26 cellular contexts compared by ENCODE assay signal in the genomic region with DNA sequence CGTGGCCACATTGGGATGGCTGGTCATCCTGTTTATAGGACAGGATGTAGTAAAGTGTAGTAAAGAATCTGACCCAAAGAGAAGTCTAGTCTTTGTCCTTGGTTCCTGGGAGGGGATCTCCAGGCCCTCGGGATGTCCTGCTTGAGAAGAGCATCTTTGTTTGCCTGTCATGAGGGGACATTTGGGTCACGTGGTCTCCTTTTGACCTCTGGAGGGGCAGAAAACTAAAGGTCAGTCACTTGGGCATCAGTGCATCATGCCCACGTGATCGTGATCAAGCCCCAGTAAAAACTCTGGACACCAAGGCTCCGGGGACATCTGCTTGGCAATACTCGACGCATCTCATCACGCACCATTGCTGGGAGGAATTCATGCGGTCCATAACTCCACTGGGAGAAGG. TPM values are rescaled to one million over a fixed set of nuclear protein-coding genes. Genes with fewer than 3 reads are reported as not detected.
"Had no signal": no experiment of that assay in that cellular context is flagged by ENCODE, and none has a peak within 500 bp of the region (broad histone marks: within the 10 kb centered on the region; RNA-seq: fewer than 3 reads in every experiment).

No MANE protein-coding gene starts in this region.

- H3K79me2 ChIP-seq: hepatocyte had no signal

- H3K27ac ChIP-seq: coronary artery, dorsolateral prefrontal cortex, esophagus muscularis mucosa, gastroesophageal sphincter, heart left ventricle, hepatocyte, lower lobe of right lung had no signal

- H2AFZ ChIP-seq: hepatocyte had no signal

- FAIRE-seq: colon, endothelial cell of umbilical vein, frontal cortex, kidney had no signal

- H3K36me3 ChIP-seq: esophagus muscularis mucosa, heart left ventricle, lower lobe of right lung had no signal

- H3K27me3 ChIP-seq: dorsolateral prefrontal cortex, esophagus muscularis mucosa, gastroesophageal sphincter, heart left ventricle, hepatocyte had no signal

- H3K4me2 ChIP-seq: hepatocyte had no signal

- H3K4me3 ChIP-seq: coronary artery, dorsolateral prefrontal cortex, esophagus muscularis mucosa, gastroesophageal sphincter, heart left ventricle, hepatocyte, lower lobe of right lung, mucosa of descending colon had no signal

- DNase-seq: dermis blood vessel endothelial cell; dorsolateral prefrontal cortex; effector CD4-positive, alpha-beta T cell; effector memory CD4-positive, alpha-beta T cell; foreskin fibroblast; heart left ventricle; hypothalamus; immature natural killer cell; islet precursor cell; kidney; kidney glomerular epithelial cell; left colon; left ventricle myocardium superior; lower lobe of right lung; mesenchymal stem cell; mucosa of descending colon; naive B cell had no signal

- ATAC-seq: gastroesophageal sphincter, heart left ventricle, left colon, left lobe of liver, left ventricle myocardium superior, lower lobe of right lung, mucosa of descending colon had no signal

- H3K9me3 ChIP-seq: lower lobe of right lung, mucosa of descending colon had no signal

RNA-seq across cellular contexts. Expression of a gene that starts 9.1 kb away (rescaled TPM):
- total RNA-seq: endothelial cell of umbilical vein, epithelial cell of proximal tubule, left lobe of liver, left ventricle myocardium superior, lower lobe of right lung had no signal
- polyA plus RNA-seq: immature natural killer cell had no signal
